ENCODE assay signal across 8 cellular contexts in genomic region chr13:40665754-40666057, GRCh38. TPM values are rescaled to one million over a fixed set of nuclear protein-coding genes. Genes with fewer than 3 reads are reported as not detected.
DNase-seq lines count a peak whose midpoint lies in the region; ATAC-seq, FAIRE-seq and TF ChIP-seq lines count a peak whose summit lies in the region.

No MANE protein-coding gene starts in this region.

- dilution Hi-C loops in keratinocyte (cut with MboI; ENCODE audit: extremely low pct_ligation_motif_present, low sequenced_read_pairs): no loop called here

- no peaks in the 10 kb centered on the region for H4K20me1 ChIP-seq in keratinocyte (ENCODE audit: control insufficient read depth, extremely low read depth, insufficient read depth, low read length)

- H3K4me1 Mint-ChIP-seq in activated naive CD8-positive, alpha-beta T cell treated with anti-CD3 and anti-CD28 coated beads for 36 hours: peaks cover 40% of the 10 kb centered on the region
- H3K4me1 Mint-ChIP-seq in stimulated activated naive B cell treated with anti-CD40 and anti-IgM and Interleukin-4, amounts not matched to agents 10 μg/mL and 1 μg/mL and 100 μg/mL, for 72 hours: peaks cover 18 to 43% of the 10 kb centered on the region in 2 donors

- H3K36me3 Mint-ChIP-seq in activated naive CD8-positive, alpha-beta T cell treated with anti-CD3 and anti-CD28 coated beads for 36 hours: peaks cover 20% of the 10 kb centered on the region
- peaks cover 9 to 13% of the 10 kb centered on the region in 2 donors for H3K36me3 Mint-ChIP-seq in stimulated activated naive B cell treated with anti-CD40 and anti-IgM and Interleukin-4, amounts not matched to agents 10 μg/mL and 1 μg/mL and 100 μg/mL, for 72 hours

- peak in 1 of 5 donors; percentile 39 for DNase-seq in heart left ventricle
- DNase-seq in cardiac septum (ENCODE audit: low spot score): no peak
- DNase-seq in NB4 (ENCODE audit: low read depth): peak; percentile 54
- DNase-seq in activated naive CD8-positive, alpha-beta T cell treated with anti-CD3 and anti-CD28 coated beads for 36 hours: no peak
- DNase-seq in keratinocyte (ENCODE audit: low read depth, low spot score): no peak
- no peak for DNase-seq in stimulated activated naive B cell treated with anti-CD40 and anti-IgM and Interleukin-4, amounts not matched to agents 10 μg/mL and 1 μg/mL and 100 μg/mL, for 72 hours
- no peak for DNase-seq in mucosa of gallbladder (ENCODE audit: low spot score)
- DNase-seq in NCI-H2081 treated with DMSO at 0.1 percent for 48 hours (lab: John Stamatoyannopoulos, UW): no peak

- intact Hi-C loops in heart left ventricle (cut with DNase I) (loop anchor here in 9 of 10 donors (2.0 to 10.0 kb wide), 19 partner anchors 77 to 878 kb away; no protein-coding TSS in a partner anchor), cardiac septum (cut with DNase I) (loop anchor here (2.0 to 5.0 kb wide), 4 partner anchors 78 to 473 kb away; no protein-coding TSS in a partner anchor)

- TF ChIP-seq POLR2A in heart left ventricle (IDR thresholded peaks at IDR 0.05): no peak
- no peak for TF ChIP-seq POLR2A in NB4 (IDR thresholded peaks at IDR 0.05; ENCODE audit: extremely low read depth, insufficient read length)

- no peaks in the 10 kb centered on the region for H3K27me3 Mint-ChIP-seq in activated naive CD8-positive, alpha-beta T cell treated with anti-CD3 and anti-CD28 coated beads for 36 hours
- H3K27me3 Mint-ChIP-seq in stimulated activated naive B cell treated with anti-CD40 and anti-IgM and Interleukin-4, amounts not matched to agents 10 μg/mL and 1 μg/mL and 100 μg/mL, for 72 hours: no peaks in the 10 kb centered on the region

- no peak for FAIRE-seq in keratinocyte (lab: Jason Lieb, UNC)

- TF ChIP-seq CTCF in heart left ventricle (IDR thresholded peaks at IDR 0.05) (peak in 1 of 12 donors; percentile 2), NB4 (IDR thresholded peaks at IDR 0.05; ENCODE audit: low read depth, low read length) (no peak), keratinocyte (optimal IDR thresholded peaks at IDR 0.05 in 1 of 3, IDR thresholded peaks at IDR 0.05 in 1 of 3, conservative IDR thresholded peaks at IDR 0.05 in 1 of 3; ENCODE audit: extremely low read depth in 1 of 3, insufficient read depth in 2 of 3, low read length in 3 of 3) (no peak)

- peaks cover 34% of the 10 kb centered on the region for H3K79me2 ChIP-seq in keratinocyte (ENCODE audit: control insufficient read depth, insufficient read depth, low read length)

- peak overlapping the region; percentile 90 for H3K4me2 ChIP-seq in keratinocyte (ENCODE audit: control insufficient read depth, extremely low read depth, insufficient read depth, low read depth, low read length)

- H3K27me3 ChIP-seq in heart left ventricle (no peaks in the 10 kb centered on the region), keratinocyte (ENCODE audit: control insufficient read depth, extremely low read depth, insufficient read depth, low read length) (no peaks in the 10 kb centered on the region)

- H3K4me1 ChIP-seq in heart left ventricle: peaks cover 6 to 49% (median 38%) of the 10 kb centered on the region in 12 donors
- peaks cover 27% of the 10 kb centered on the region for H3K4me1 ChIP-seq in keratinocyte (ENCODE audit: control insufficient read depth, extremely low read depth, insufficient read depth, low read length)

- peaks cover 3% of the 10 kb centered on the region for H3K9me3 Mint-ChIP-seq in activated naive CD8-positive, alpha-beta T cell treated with anti-CD3 and anti-CD28 coated beads for 36 hours
- H3K9me3 Mint-ChIP-seq in stimulated activated naive B cell treated with anti-CD40 and anti-IgM and Interleukin-4, amounts not matched to agents 10 μg/mL and 1 μg/mL and 100 μg/mL, for 72 hours: no peaks in the 10 kb centered on the region

- H3K4me3 ChIP-seq in heart left ventricle (peak overlapping the region; percentile 72 to 99 (median 94)), NB4 (ENCODE audit: low read depth, low read length) (peak overlapping the region; percentile 48), keratinocyte (ENCODE audit: control insufficient read depth in 2 of 3, extremely low read depth in 1 of 3, insufficient read depth in 2 of 3, low read depth in 1 of 3, low read length in 3 of 3) (peak overlapping the region; percentile 77 to 86 (median 84))

- no peaks in the 10 kb centered on the region for H3K9me1 ChIP-seq in keratinocyte (ENCODE audit: control insufficient read depth, extremely low read depth, insufficient read depth, low read length)

- H3K4me3 Mint-ChIP-seq in activated naive CD8-positive, alpha-beta T cell treated with anti-CD3 and anti-CD28 coated beads for 36 hours: peak overlapping the region; percentile 89
- peak overlapping the region; percentile 94 to 98 for H3K4me3 Mint-ChIP-seq in stimulated activated naive B cell treated with anti-CD40 and anti-IgM and Interleukin-4, amounts not matched to agents 10 μg/mL and 1 μg/mL and 100 μg/mL, for 72 hours

- H3K9me3 ChIP-seq in heart left ventricle (no peaks in the 10 kb centered on the region), keratinocyte (ENCODE audit: control insufficient read depth, low read depth, low read length) (no peaks in the 10 kb centered on the region)

- WGBS in heart left ventricle, 4 donors: 0% methylated on average over 7 to 46 of the region's 46 CpGs; no CpG with 5 or more reads in 1 of the 4 donors

- no peak for ATAC-seq in heart left ventricle
- peak; percentile 9 to 10 for ATAC-seq in stimulated activated naive B cell treated with anti-CD40 and anti-IgM and Interleukin-4, amounts not matched to agents 10 μg/mL and 1 μg/mL and 100 μg/mL, for 72 hours (replicated peaks)

- peak overlapping the region; percentile 93 for H3K27ac Mint-ChIP-seq in activated naive CD8-positive, alpha-beta T cell treated with anti-CD3 and anti-CD28 coated beads for 36 hours
- peak overlapping the region; percentile 98 for H3K27ac Mint-ChIP-seq in stimulated activated naive B cell treated with anti-CD40 and anti-IgM and Interleukin-4, amounts not matched to agents 10 μg/mL and 1 μg/mL and 100 μg/mL, for 72 hours

- peak overlapping the region; percentile 89 for H3K9ac ChIP-seq in keratinocyte (ENCODE audit: control insufficient read depth, extremely low read depth, insufficient read depth, low read length)

- H3K27ac ChIP-seq in heart left ventricle (peak overlapping the region; percentile 94 to 99 (median 99)), keratinocyte (ENCODE audit: control insufficient read depth, insufficient read depth, low read length) (peak overlapping the region; percentile 81)

- H3K36me3 ChIP-seq in heart left ventricle (no peaks in the 10 kb centered on the region), keratinocyte (ENCODE audit: control insufficient read depth in 2 of 2, extremely low read depth in 1 of 2, insufficient read depth in 2 of 2, low read length in 2 of 2) (no peaks in the 10 kb centered on the region)

- peak overlapping the region; percentile 82 for H2AFZ ChIP-seq in keratinocyte (ENCODE audit: control insufficient read depth, low read length)

RNA-seq across cellular contexts. Expression of gene FOXO1, which starts 0.7 kb away (rescaled TPM):
- total RNA-seq in heart left ventricle (10 to 100 TPM in 8 of 9 donors, 1 to 10 TPM in 1; 9.8 to 26.8 (median 18.5) TPM), cardiac septum (14.6 TPM), mucosa of gallbladder (24.9 TPM)
- polyA plus RNA-seq in heart left ventricle (10 to 100 TPM in 1 of 2 donors, 1 to 10 TPM in 1; 2.6 to 11.1 TPM), keratinocyte (4.5 to 8.3 TPM (median 5.9 TPM) in 3 replicates)
- 10 to 100 TPM; 38.4 to 38.7 TPM for total RNA-seq in activated naive CD8-positive, alpha-beta T cell treated with anti-CD3 and anti-CD28 coated beads for 36 hours
- 6.4 TPM for polyA plus RNA-seq in keratinocyte (2011; ENCODE audit: low read depth)
- 3.4 and 6.1 TPM in 2 replicates for polyA plus RNA-seq in keratinocyte (2011; cell fraction: cytosol; rRNA removed)
- 11.4 and 12.9 TPM in 2 replicates for polyA plus RNA-seq in keratinocyte (2011; cell fraction: nucleus; rRNA removed)
- polyA plus RNA-seq in keratinocyte (2012; ENCODE audit: low replicate concordance): 4.5 and 15.1 TPM in 2 replicates
- 13.1 to 16.8 TPM (median 16.0 TPM) in 3 replicates for polyA minus RNA-seq in keratinocyte
- 10.4 TPM for polyA minus RNA-seq in keratinocyte (2011; cell fraction: cytosol; rRNA and poly(A)+ RNA removed)
- polyA minus RNA-seq in keratinocyte (2011; cell fraction: nucleus; rRNA and poly(A)+ RNA removed): 13.5 and 23.2 TPM in 2 replicates

Comparison
In these comparisons a context has a peak if more than half of its experiments do, and no peak if none do; other contexts are left out.
1. ATAC-seq: peak in stimulated activated naive B cell treated with anti-CD40 and anti-IgM and Interleukin-4, amounts not matched to agents 10 μg/mL and 1 μg/mL and 100 μg/mL, for 72 hours (2 of 2); none in heart left ventricle (0 of 4).
2. Peak in every context shown above with its lines, with median percentiles within 50 percentile points of each other: H3K4me3 ChIP-seq.